In the genomic region with DNA sequence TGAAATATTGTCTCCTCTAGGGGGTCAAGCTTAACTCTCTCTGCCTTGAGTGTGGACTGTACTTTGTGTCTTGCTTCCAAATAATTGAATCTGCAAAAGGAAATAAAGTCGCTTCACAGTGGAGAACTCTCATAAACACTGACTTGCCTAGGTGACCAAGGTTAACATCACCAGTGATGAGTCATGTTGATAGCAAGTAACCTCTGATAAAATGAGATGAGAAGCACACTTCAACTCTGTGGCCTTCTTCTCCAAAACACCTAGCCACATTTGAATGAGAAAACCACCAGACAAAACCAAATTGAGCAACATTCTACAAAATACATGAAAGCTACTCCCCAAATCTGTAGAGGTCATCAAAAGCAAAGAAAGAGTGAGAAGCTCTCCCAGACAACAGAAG, we compare ENCODE assay signal across 17 cellular contexts. TPM values are rescaled to one million over a fixed set of nuclear protein-coding genes. Genes with fewer than 3 reads are reported as not detected.
DNase-seq lines count a peak whose midpoint lies in the region; ATAC-seq and TF ChIP-seq lines count a peak whose summit lies in the region.
"Had no signal": no experiment of that assay in that cellular context is flagged by ENCODE, and none has a peak within 500 bp of the region (broad histone marks: within the 10 kb centered on the region; RNA-seq: fewer than 3 reads in every experiment).

No MANE protein-coding gene starts in this region.

- H3K9ac ChIP-seq in IMR-90 (ENCODE audit: low read depth, low read length), result no peak overlapping the region
- no peak overlapping the region for H3K9ac ChIP-seq in neural progenitor cell

- H2BK15ac ChIP-seq in IMR-90 (ENCODE audit: low read depth, low read length), result no peak overlapping the region

- H3K27me3 Mint-ChIP-seq in neural progenitor cell (ENCODE audit: insufficient read depth, low read depth), result no peaks in the 10 kb centered on the region

- H3K9me3 ChIP-seq in IMR-90 (ENCODE audit: control insufficient read depth, insufficient read depth, low read length) (no peaks in the 10 kb centered on the region), testis (no peaks in the 10 kb centered on the region), BE2C (no peaks in the 10 kb centered on the region), neural progenitor cell (ENCODE audit: low read depth) (no peaks in the 10 kb centered on the region)
- H3K9me3 ChIP-seq: body of pancreas, suprapubic skin had no signal

- no peak overlapping the region for H3K27ac ChIP-seq in IMR-90 (ENCODE audit: insufficient read depth, low read length)
- no peak overlapping the region for H3K27ac ChIP-seq in testis
- no peak overlapping the region for H3K27ac ChIP-seq in neural progenitor cell
- H3K27ac ChIP-seq: body of pancreas, suprapubic skin had no signal

- peak overlapping the region; percentile 18 for H2BK5ac ChIP-seq in IMR-90 (ENCODE audit: low read depth, low read length, poor library complexity, severe bottlenecking)

- POLR2A ChIA-PET in IMR-90 (lab: Charles Lee; ENCODE audit: unreplicated experiment), result no interaction called here

- H2BK20ac ChIP-seq in IMR-90 (ENCODE audit: low read depth, low read length), result peak overlapping the region; percentile 33; the same call in 1 of the 2 replicates

- BruUV-seq in IMR-90 (replicated peaks; lab: Mats Ljungman, UMichigan), result no TSS peak

- H3K4ac ChIP-seq in IMR-90 (ENCODE audit: low read depth, low read length), result no peak overlapping the region

- no peaks in the 10 kb centered on the region for H3K27me3 ChIP-seq in IMR-90 (ENCODE audit: control insufficient read depth, insufficient read depth, low read length)
- H3K27me3 ChIP-seq in testis, result no peaks in the 10 kb centered on the region
- H3K27me3 ChIP-seq in BE2C, result no peaks in the 10 kb centered on the region
- H3K27me3 ChIP-seq in neural progenitor cell, result peaks cover 5% of the 10 kb centered on the region
- H3K27me3 ChIP-seq: body of pancreas, suprapubic skin had no signal

- no peak overlapping the region for H3K4me3 ChIP-seq in GM12865 (ENCODE audit: low read depth, low read length)
- H3K4me3 ChIP-seq in IMR-90 (ENCODE audit: insufficient read depth, low read depth, low read length), result no peak overlapping the region
- no peak overlapping the region for H3K4me3 ChIP-seq in testis
- H3K4me3 ChIP-seq in BE2C (ENCODE audit: low read depth, low read length), result no peak overlapping the region
- H3K4me3 ChIP-seq in neural progenitor cell, result no peak overlapping the region
- H3K4me3 ChIP-seq: body of pancreas, suprapubic skin had no signal

- H4K20me1 ChIP-seq in IMR-90 (ENCODE audit: insufficient read depth, low read length), result no peaks in the 10 kb centered on the region
- no peaks in the 10 kb centered on the region for H4K20me1 ChIP-seq in neural progenitor cell (ENCODE audit: low read depth)

- H3K79me2 ChIP-seq in neural progenitor cell (ENCODE audit: low read depth), result no peaks in the 10 kb centered on the region

- H2AK5ac ChIP-seq in IMR-90 (ENCODE audit: low read depth, low read length), result peak overlapping the region; percentile 7; the same call in 1 of the 2 replicates

- CTCF ChIA-PET in IMR-90 (lab: Yijun Ruan, JAX), result interaction anchor here (0.6 kb wide), 1 partner anchor 143 kb away, joined by 3 read pairs; no protein-coding TSS in a partner anchor

- no peaks in the 10 kb centered on the region for H3K4me1 Mint-ChIP-seq in neural progenitor cell

- dilution Hi-C loops in IMR-90 (cut with HindIII; ENCODE audit: low sequenced_read_pairs, unreplicated experiment), result no loop called here

- no peak overlapping the region for H3K4me2 ChIP-seq in IMR-90 (ENCODE audit: low read depth, low read length)
- no peak overlapping the region for H3K4me2 ChIP-seq in neural progenitor cell

- H3F3A ChIP-seq in neural progenitor cell (ENCODE audit: low read depth), result no peaks in the 10 kb centered on the region

- WGBS in IMR-90 (ENCODE audit: extremely low coverage in 2 of 2, insufficient read length in 1 of 2), 2 experiments, result no CpG with 5 or more reads among the region's 1 CpG
- 88 to 89% methylated on average over 1 of the region's 1 CpG for WGBS in testis, 2 donors

- H3K4me3 Mint-ChIP-seq in neural progenitor cell, result no peak overlapping the region

- H4K5ac ChIP-seq in IMR-90 (ENCODE audit: low read depth, low read length), result no peak overlapping the region

- no peak for TF ChIP-seq RAD21 in IMR-90 (IDR thresholded peaks at IDR 0.05; ENCODE audit: low read length)

- H2BK120ac ChIP-seq in IMR-90 (ENCODE audit: low read depth, low read length), result 0 out of 2 replicates have a peak overlapping the region, but pooled peaks have one; percentile 43

- DNase-seq in GM12865 (ENCODE audit: low read depth) (peak; percentile 22), IMR-90 (peak; percentile 27), amniotic epithelial cell (ENCODE audit: low read depth) (peak; percentile 37), testis (no peak), BE2C (no peak), SKM-1 (lab: John Stamatoyannopoulos, UW; ENCODE audit: unreplicated experiment) (no peak), neural progenitor cell (ENCODE audit: low spot score) (no peak)
- DNase-seq: activated naive CD4-positive, alpha-beta T cell; body of pancreas; dermis blood vessel endothelial cell; glutamatergic neuron; H7; KG1; NCI-H1436 treated with DMSO at 0.1 percent for 48 hours; NCI-H345 had no signal

- peaks cover 3% of the 10 kb centered on the region for H3K4me1 ChIP-seq in IMR-90 (ENCODE audit: control insufficient read depth, insufficient read depth, low read length)
- no peaks in the 10 kb centered on the region for H3K4me1 ChIP-seq in testis
- no peaks in the 10 kb centered on the region for H3K4me1 ChIP-seq in BE2C
- H3K4me1 ChIP-seq in neural progenitor cell, result no peaks in the 10 kb centered on the region
- H3K4me1 ChIP-seq: body of pancreas, suprapubic skin had no signal

- no peak overlapping the region for H2AK9ac ChIP-seq in IMR-90 (replicated peaks; ENCODE audit: low read depth, low read length, poor library complexity)

- peak overlapping the region; percentile 68; the same call in 1 of the 2 replicates for H3K18ac ChIP-seq in IMR-90 (ENCODE audit: low read depth, low read length)

- H3K23ac ChIP-seq in IMR-90 (ENCODE audit: low read depth, low read length), result no peak overlapping the region

- H3K36me3 ChIP-seq in IMR-90 (ENCODE audit: control insufficient read depth, insufficient read depth, low read length), result no peaks in the 10 kb centered on the region
- H3K36me3 ChIP-seq in testis (ENCODE audit: low read depth, missing control alignments), result no peaks in the 10 kb centered on the region
- H3K36me3 ChIP-seq in BE2C, result no peaks in the 10 kb centered on the region
- H3K36me3 ChIP-seq in neural progenitor cell, result no peaks in the 10 kb centered on the region
- H3K36me3 ChIP-seq: suprapubic skin had no signal

- in situ Hi-C loops in IMR-90 (cut with MboI; ENCODE audit: low sequenced_read_pairs), result no loop called here

- H3K27ac Mint-ChIP-seq in neural progenitor cell, result no peak overlapping the region

- H3K14ac ChIP-seq in IMR-90 (replicated peaks; ENCODE audit: low read depth, low read length), result no peak overlapping the region

- peak; percentile 62 for ATAC-seq in GM19351 (IDR thresholded peaks at IDR 0.05; ENCODE audit: unreplicated experiment)
- ATAC-seq in IMR-90 (ENCODE audit: low read depth), result no peak
- ATAC-seq: body of pancreas had no signal

- no peaks in the 10 kb centered on the region for H3K79me1 ChIP-seq in IMR-90 (ENCODE audit: low read depth in 1 of 2, low read length in 2 of 2)

- H3K56ac ChIP-seq in IMR-90 (ENCODE audit: extremely low read depth, insufficient read depth, low read length), result no peak overlapping the region

- peaks cover 2% of the 10 kb centered on the region; the same call in 1 of the 2 replicates for H3K9me1 ChIP-seq in IMR-90 (ENCODE audit: insufficient read depth, low read length)

- TF ChIP-seq CTCF in GM12865 (IDR thresholded peaks at IDR 0.05; ENCODE audit: insufficient read depth, low read depth, low read length, missing control alignments) (no peak), IMR-90 (conservative IDR thresholded peaks at IDR 0.05; ENCODE audit: low read depth, low read length) (no peak), testis (IDR thresholded peaks at IDR 0.05) (no peak), BE2C (IDR thresholded peaks at IDR 0.05; ENCODE audit: low read depth, low read length) (no peak), neural progenitor cell (IDR thresholded peaks at IDR 0.05) (no peak)

- no peak overlapping the region for H2AFZ ChIP-seq in IMR-90 (replicated peaks; ENCODE audit: low read length, poor library complexity)
- no peak overlapping the region for H2AFZ ChIP-seq in neural progenitor cell (replicated peaks)

- no peaks in the 10 kb centered on the region for H3K36me3 Mint-ChIP-seq in neural progenitor cell

- no peak overlapping the region for H4K8ac ChIP-seq in IMR-90 (ENCODE audit: low read depth in 2 of 2, low read length in 2 of 2)

- H4K91ac ChIP-seq in IMR-90 (ENCODE audit: insufficient read depth, low read depth, low read length), result no peak overlapping the region

- no peaks in the 10 kb centered on the region for H3K9me3 Mint-ChIP-seq in neural progenitor cell

- intact Hi-C loops in IMR-90 (cut with micrococcal nuclease), result no loop called here
- intact Hi-C loops in testis (cut with DNase I; ENCODE audit: low total_unique reads), result no loop called here

- TF ChIP-seq POLR2A in IMR-90 (IDR thresholded peaks at IDR 0.05; ENCODE audit: low read depth, low read length) (no peak), testis (IDR thresholded peaks at IDR 0.05) (no peak)

TF ChIP-seq in IMR-90, 13 proteins besides CTCF, POLR2A, EP300 and RAD21 (continues in another document):
- no peak for TF ChIP-seq CHD1 (IDR thresholded peaks at IDR 0.05; ENCODE audit: low read depth, low read length)
- TF ChIP-seq, protein P1, sequence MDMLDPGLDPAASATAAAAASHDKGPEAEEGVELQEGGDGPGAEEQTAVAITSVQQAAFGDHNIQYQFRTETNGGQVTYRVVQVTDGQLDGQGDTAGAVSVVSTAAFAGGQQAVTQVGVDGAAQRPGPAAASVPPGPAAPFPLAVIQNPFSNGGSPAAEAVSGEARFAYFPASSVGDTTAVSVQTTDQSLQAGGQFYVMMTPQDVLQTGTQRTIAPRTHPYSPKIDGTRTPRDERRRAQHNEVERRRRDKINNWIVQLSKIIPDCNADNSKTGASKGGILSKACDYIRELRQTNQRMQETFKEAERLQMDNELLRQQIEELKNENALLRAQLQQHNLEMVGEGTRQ (IDR thresholded peaks at IDR 0.05; ENCODE audit: low read depth, low read length), result no peak

RNA-seq across cellular contexts. Expression of a gene that starts 37.6 kb away (rescaled TPM):
- 15.6 and 21.3 TPM in 2 replicates for total RNA-seq in IMR-90 (2012; rRNA removed)
- polyA plus RNA-seq in IMR-90 (2012; rRNA removed), result 5.2 and 5.8 TPM in 2 replicates
- polyA plus RNA-seq in IMR-90 (2012; cell fraction: cytosol; rRNA removed), result 1.9 and 2.1 TPM in 2 replicates
- 5.4 and 25.3 TPM in 2 replicates for polyA plus RNA-seq in IMR-90 (2012; cell fraction: nucleus; rRNA removed; ENCODE audit: low replicate concordance)
- total RNA-seq in testis, result 10 to 100 TPM; 12.4 to 16.1 TPM
- 11.5 TPM for polyA plus RNA-seq in testis (ENCODE audit: insufficient read depth, low read depth, low replicate concordance)
- polyA plus RNA-seq in BE2C (2012; ENCODE audit: insufficient read depth, insufficient read length, low read depth), result 4.8 TPM
- total RNA-seq in neural progenitor cell (ENCODE audit: low replicate concordance), result 1.2 and 2.4 TPM in 2 replicates

Comparison
In these comparisons a context has a peak if more than half of its experiments do, and no peak if none do; other contexts are left out.
1. DNase-seq: peak in GM12865 (single experiment), IMR-90 (single experiment) and amniotic epithelial cell (single experiment); none in testis (single experiment), BE2C (single experiment), SKM-1 (single experiment) and neural progenitor cell (single experiment).